Comparison of ENCODE assay signal across 8 cellular contexts in genomic region chr19:982567-983170, GRCh38. TPM values are rescaled to one million over a fixed set of nuclear protein-coding genes. Genes with fewer than 3 reads are reported as not detected.
DNase-seq lines count a peak whose midpoint lies in the region; ATAC-seq and TF ChIP-seq lines count a peak whose summit lies in the region.

No MANE protein-coding gene starts in this region.

- H3K36me3 ChIP-seq in endodermal cell (ENCODE audit: control insufficient read depth, insufficient read depth, low read length): peaks cover 13% of the 10 kb centered on the region

- H3K9me3 ChIP-seq in endodermal cell (ENCODE audit: control insufficient read depth, low read length): no peaks in the 10 kb centered on the region

- H3K27ac ChIP-seq in endodermal cell (ENCODE audit: low read depth, low read length): no peak overlapping the region

- peak; percentile 67 for DNase-seq in ELR (ENCODE audit: low read depth)
- peak; percentile 42 to 83 for DNase-seq in NCI-H446 (lab: John Stamatoyannopoulos, UW)
- peak; percentile 93 for DNase-seq in activated CD8-positive, alpha-beta memory T cell treated with anti-CD3 and anti-CD28 coated beads for 24 hours
- peak; percentile 93 for DNase-seq in endodermal cell
- DNase-seq in mucosa of gallbladder (ENCODE audit: low spot score): peak; percentile 60
- peak; percentile 70 to 74 for DNase-seq in stimulated activated CD8-positive, alpha-beta memory T cell treated with anti-CD3 and anti-CD28 coated beads, Interleukin-2, amount 100 ng/mL, for 48 hours (ENCODE audit: low read depth in 2 of 2)
- DNase-seq in NCI-H526 treated with DMSO at 0.1 percent for 48 hours (lab: John Stamatoyannopoulos, UW): no peak

- no peaks in the 10 kb centered on the region for H3K27me3 Mint-ChIP-seq in endodermal cell (ENCODE audit: insufficient read depth)

- WGBS in endodermal cell (ENCODE audit: insufficient coverage in 1 of 2, insufficient read length in 1 of 2), 2 experiments: 9 to 12% methylated on average over 31 to 46 of the region's 46 CpGs

- H3K4me1 ChIP-seq in endodermal cell (ENCODE audit: control insufficient read depth, insufficient read depth, low read length): peaks cover 7% of the 10 kb centered on the region

- peak; percentile 96 for TF ChIP-seq CTCF in endodermal cell (conservative IDR thresholded peaks at IDR 0.05)

- no peaks in the 10 kb centered on the region for H3K27me3 ChIP-seq in endodermal cell (ENCODE audit: control insufficient read depth, insufficient read depth, low read length, poor library complexity, severe bottlenecking)

- no peak overlapping the region for H3K9ac ChIP-seq in endodermal cell (ENCODE audit: extremely low read depth, low read length, poor library complexity, severe bottlenecking)

- H3K4me3 ChIP-seq in endodermal cell (ENCODE audit: low read length): no peak overlapping the region

- no peaks in the 10 kb centered on the region for H3K9me3 Mint-ChIP-seq in endodermal cell

- H3K4me1 Mint-ChIP-seq in endodermal cell: peaks cover 11% of the 10 kb centered on the region

- H3K4me3 Mint-ChIP-seq in endodermal cell: no peak overlapping the region

- H3K27ac Mint-ChIP-seq in endodermal cell: no peak overlapping the region

- peaks cover 11% of the 10 kb centered on the region for H3K36me3 Mint-ChIP-seq in endodermal cell (ENCODE audit: low read depth)

- peak; percentile 61 for ATAC-seq in HG02642 (IDR thresholded peaks at IDR 0.05; ENCODE audit: poor library complexity, unreplicated experiment)

RNA-seq across cellular contexts. Expression of gene WDR18, which starts 1.5 kb away (rescaled TPM):
- total RNA-seq in endodermal cell (10 to 100 TPM; 68.6 to 85.6 TPM), mucosa of gallbladder (52.5 TPM)
- 59.4 TPM for polyA plus RNA-seq in endodermal cell (2013, experiment 1 of 2)
- 62.7 TPM for polyA plus RNA-seq in endodermal cell (2013, experiment 2 of 2)

RNA-seq across cellular contexts. Expression of gene GRIN3B, which starts 17.6 kb away (rescaled TPM):
- total RNA-seq in endodermal cell: 1 to 10 TPM; 2.0 TPM
- 0.85 TPM for polyA plus RNA-seq in endodermal cell (2013, experiment 1 of 2)
- polyA plus RNA-seq in endodermal cell (2013, experiment 2 of 2): 0.50 TPM
- total RNA-seq in mucosa of gallbladder: 0.06 TPM

RNA-seq across cellular contexts. Expression of gene TMEM259, which starts 38.3 kb away (rescaled TPM):
- 100 to 1,000 TPM; 157 to 176 TPM for total RNA-seq in endodermal cell
- 146 TPM for polyA plus RNA-seq in endodermal cell (2013, experiment 1 of 2)
- 122 TPM for polyA plus RNA-seq in endodermal cell (2013, experiment 2 of 2)
- 182 TPM for total RNA-seq in mucosa of gallbladder

RNA-seq across cellular contexts. Expression of gene RNU6-2, which starts 38.7 kb away (rescaled TPM):
- not detected for total RNA-seq in endodermal cell
- polyA plus RNA-seq in endodermal cell (2013, experiment 1 of 2): under 0.01 TPM
- under 0.01 TPM for polyA plus RNA-seq in endodermal cell (2013, experiment 2 of 2)
- not detected for total RNA-seq in mucosa of gallbladder

RNA-seq across cellular contexts. Expression of gene CNN2, which starts 43.7 kb away (rescaled TPM):
- total RNA-seq in endodermal cell (100 to 1,000 TPM; 426 to 469 TPM), mucosa of gallbladder (104 TPM)
- polyA plus RNA-seq in endodermal cell (2013, experiment 1 of 2): 225 TPM
- 200 TPM for polyA plus RNA-seq in endodermal cell (2013, experiment 2 of 2)
